Comparison of ENCODE assay signal across 8 cellular contexts in genomic region chr15:42575188-42576039, GRCh38. TPM values are rescaled to one million over a fixed set of nuclear protein-coding genes. Genes with fewer than 3 reads are reported as not detected.
DNase-seq lines count a peak whose midpoint lies in the region; ATAC-seq, FAIRE-seq and TF ChIP-seq lines count a peak whose summit lies in the region.

TSS of gene STARD9 (plus strand) at chr15:42575606. CDS start at chr15:42575716, 110 bp downstream.

- H3K79me2 ChIP-seq in mammary epithelial cell (ENCODE audit: insufficient read depth, low read length), result peaks cover 18% of the 10 kb centered on the region

- peak; percentile 97 for DNase-seq in AG08395 (ENCODE audit: low spot score)
- peak; percentile 97 for DNase-seq in NCI-H2227 (lab: John Stamatoyannopoulos, UW; ENCODE audit: unreplicated experiment)
- peak; percentile 98 for DNase-seq in mammary epithelial cell
- DNase-seq in iPS-NIHi11 (ENCODE audit: low spot score), result peak; percentile 98
- peak; percentile 98 for DNase-seq in small intestine

- peak within 1 kb of the TSS; percentile 29; the same call in 1 of the 2 replicates for H3K27ac ChIP-seq in VCaP
- H3K27ac ChIP-seq in mammary epithelial cell (ENCODE audit: insufficient read depth, low read depth, low read length), result peak within 1 kb of the TSS; percentile 49
- peak within 1 kb of the TSS; percentile 26 to 91 for H3K27ac ChIP-seq in small intestine (ENCODE audit: low read depth in 1 of 2, low read length in 1 of 2)

- no CpG with 5 or more reads among the region's 95 CpGs for WGBS in mammary epithelial cell (ENCODE audit: low coverage, missing lambda C conversion rate)
- 0 to 1% (median 1%) methylated on average over 80 to 95 of the region's 95 CpGs for WGBS in small intestine, 3 donors

- H3K4me3 ChIP-seq in mammary epithelial cell (replicated peaks in 1 of 3; ENCODE audit: insufficient read depth in 1 of 3, low read depth in 2 of 3, low read length in 3 of 3) (peak within 1 kb of the TSS; percentile 58 to 92 (median 62)), small intestine (ENCODE audit: low read depth in 1 of 2, low read length in 2 of 2) (peak within 1 kb of the TSS; percentile 60 to 71)

- intact Hi-C loops in mammary epithelial cell (cut with micrococcal nuclease), result loop anchor here (1.0 to 2.0 kb wide), 3 partner anchors 27 to 85 kb away; partner anchors contain the start of genes HAUS2, LRRC57 and ZNF106

- dilution Hi-C loops in mammary epithelial cell (cut with HindIII; ENCODE audit: low sequenced_read_pairs), result no loop called here

- ATAC-seq in GM18909 (IDR thresholded peaks at IDR 0.05; ENCODE audit: poor library complexity, unreplicated experiment) (peak; percentile 94), HG03159 (IDR thresholded peaks at IDR 0.05; ENCODE audit: unreplicated experiment) (peak; percentile 90)

- TF ChIP-seq CTCF in VCaP (conservative IDR thresholded peaks at IDR 0.05) (no peak), mammary epithelial cell (conservative IDR thresholded peaks at IDR 0.05 in 1 of 2, IDR thresholded peaks at IDR 0.05 in 1 of 2; ENCODE audit: extremely low read depth in 1 of 2, insufficient read depth in 1 of 2, low read depth in 1 of 2, low read length in 2 of 2) (no peak)

- H3K9ac ChIP-seq in mammary epithelial cell (ENCODE audit: insufficient read depth, low read length), result peak within 1 kb of the TSS; percentile 39

- FAIRE-seq in small intestine (lab: Jason Lieb, UNC), result no peak

- CTCF ChIA-PET in mammary epithelial cell (lab: Charles Lee; ENCODE audit: low non-redundant PET), result no interaction called here

- H3K9me3 ChIP-seq in mammary epithelial cell (replicated peaks; ENCODE audit: insufficient read depth, low read length) (no peaks in the 10 kb centered on the region), small intestine (ENCODE audit: control insufficient read depth, low read depth) (no peaks in the 10 kb centered on the region)

- in situ Hi-C loops in mammary epithelial cell (cut with MboI; ENCODE audit: low sequenced_read_pairs in 2 of 2), result no loop called here

- H2AFZ ChIP-seq in mammary epithelial cell (ENCODE audit: low read depth, low read length), result peak within 1 kb of the TSS; percentile 97

- H3K4me1 ChIP-seq in mammary epithelial cell (ENCODE audit: insufficient read depth, low read length) (peaks cover 15% of the 10 kb centered on the region), small intestine (ENCODE audit: control insufficient read depth in 2 of 2, insufficient read depth in 1 of 2, low read depth in 1 of 2, low read length in 1 of 2) (peaks cover 0 to 6% of the 10 kb centered on the region in 2 donors)

- no peaks in the 10 kb centered on the region for H3K36me3 ChIP-seq in mammary epithelial cell (ENCODE audit: insufficient read depth, low read length)
- H3K36me3 ChIP-seq in small intestine (ENCODE audit: control insufficient read depth in 2 of 2, insufficient read depth in 2 of 2, low read length in 2 of 2), result no peaks in the 10 kb centered on the region

- no peaks in the 10 kb centered on the region for H4K20me1 ChIP-seq in mammary epithelial cell (ENCODE audit: insufficient read depth, low read length)

- H3K27me3 ChIP-seq in mammary epithelial cell (ENCODE audit: insufficient read depth, low read length) (no peaks in the 10 kb centered on the region), small intestine (ENCODE audit: control insufficient read depth in 2 of 2, insufficient read depth in 2 of 2, low read length in 2 of 2) (no peaks in the 10 kb centered on the region)

- H3K4me2 ChIP-seq in mammary epithelial cell (ENCODE audit: insufficient read depth, low read depth, low read length), result peak within 1 kb of the TSS; percentile 92

- no TSS peak for BruUV-seq in mammary epithelial cell (replicated peaks; lab: Mats Ljungman, UMichigan)

RNA-seq across cellular contexts. Expression of gene STARD9, which starts in this region (rescaled TPM):
- total RNA-seq in mammary epithelial cell, result 1 to 10 TPM; 5.8 to 9.0 TPM
- polyA plus RNA-seq in mammary epithelial cell (1.3 TPM), small intestine (1 to 10 TPM in 1 of 3 donors, under 1 TPM in 2; under 0.01 to 3.3 (median 0.54) TPM)
- polyA minus RNA-seq in mammary epithelial cell, result 10.7 TPM

Comparison
In these comparisons a context has a peak if more than half of its experiments do, and no peak if none do; other contexts are left out.
1. Peak in every context shown above with its lines: DNase-seq, ATAC-seq, H3K4me3 ChIP-seq and H3K27ac ChIP-seq.